In genomic region chr4:118732591-118733330, GRCh38 we compare ENCODE assay signal across 16 cellular contexts. TPM values are rescaled to one million over a fixed set of nuclear protein-coding genes. Genes with fewer than 3 reads are reported as not detected.
A peak's percentile ranks its signal among the peaks of the same experiment; 100 is the strongest.
DNase-seq lines count a peak whose midpoint lies in the region; ATAC-seq and TF ChIP-seq lines count a peak whose summit lies in the region.
"Had no signal": no experiment of that assay in that cellular context is flagged by ENCODE, and none has a peak within 500 bp of the region (broad histone marks: within the 10 kb centered on the region; RNA-seq: fewer than 3 reads in every experiment).

No MANE protein-coding gene starts in this region.

- DNase-seq in EH (ENCODE audit: low read depth): peak; percentile 75
- DNase-seq in SJCRH30: peak; percentile 19 to 25
- DNase-seq in epithelial cell of prostate (ENCODE audit: low read depth, low spot score): no peak
- no peak for DNase-seq in naive thymus-derived CD4-positive, alpha-beta T cell
- DNase-seq in KG1 (lab: John Stamatoyannopoulos, UW): no peak
- DNase-seq: activated effector memory CD4-positive, alpha-beta T cell treated with Interleukin-2 at 50 U/mL for 16 hours; CD4-positive, alpha-beta T cell; effector CD8-positive, alpha-beta T cell; head of caudate nucleus; Kasumi-1; NCI-H146; NCI-H510A had no signal

- H3K4me1 Mint-ChIP-seq in naive thymus-derived CD4-positive, alpha-beta T cell: peaks cover 0 to 25% (median 17%) of the 10 kb centered on the region in 7 donors

- H3K4me1 ChIP-seq in SJCRH30 (peaks cover 2% of the 10 kb centered on the region; the same call in 1 of the 2 replicates), gastroesophageal sphincter (no peaks in the 10 kb centered on the region)
- H3K4me1 ChIP-seq in naive thymus-derived CD4-positive, alpha-beta T cell (ENCODE audit: control insufficient read depth in 2 of 2, insufficient read depth in 2 of 2, low read length in 2 of 2): peaks cover 0 to 13% of the 10 kb centered on the region in 2 donors

- H3K4me3 Mint-ChIP-seq in naive thymus-derived CD4-positive, alpha-beta T cell: no peak overlapping the region
- H3K4me3 Mint-ChIP-seq: CD4-positive, alpha-beta T cell had no signal

- no peaks in the 10 kb centered on the region for H3K9me3 Mint-ChIP-seq in naive thymus-derived CD4-positive, alpha-beta T cell
- H3K9me3 Mint-ChIP-seq: CD4-positive, alpha-beta T cell had no signal

- no peak for TF ChIP-seq CTCF in gastroesophageal sphincter (IDR thresholded peaks at IDR 0.05)

- H3K27me3 Mint-ChIP-seq in naive thymus-derived CD4-positive, alpha-beta T cell: no peaks in the 10 kb centered on the region
- H3K27me3 Mint-ChIP-seq: CD4-positive, alpha-beta T cell had no signal

- H3K27me3 ChIP-seq in SJCRH30 (no peaks in the 10 kb centered on the region), gastroesophageal sphincter (no peaks in the 10 kb centered on the region)
- H3K27me3 ChIP-seq in naive thymus-derived CD4-positive, alpha-beta T cell (ENCODE audit: control insufficient read depth in 2 of 2, insufficient read depth in 2 of 2, low read length in 2 of 2): no peaks in the 10 kb centered on the region

- POLR2A ChIA-PET in naive thymus-derived CD4-positive, alpha-beta T cell (lab: Charles Lee): no interaction called here

- H3K4me3 ChIP-seq in SJCRH30 (no peak overlapping the region), gastroesophageal sphincter (no peak overlapping the region)
- no peak overlapping the region for H3K4me3 ChIP-seq in naive thymus-derived CD4-positive, alpha-beta T cell (ENCODE audit: low read length)
- H3K4me3 ChIP-seq: GM12878 had no signal

- intact Hi-C loops in naive thymus-derived CD4-positive, alpha-beta T cell (cut with micrococcal nuclease): loop anchor here in 1 of 2 donors (5.0 kb wide), 1 partner anchor 45 kb away; the partner anchor contains the start of gene METTL14

- no peak overlapping the region for H3K27ac ChIP-seq in SJCRH30
- H3K27ac ChIP-seq in epithelial cell of prostate: peak overlapping the region; percentile 21
- H3K27ac ChIP-seq in naive thymus-derived CD4-positive, alpha-beta T cell (ENCODE audit: low read depth, low read length): no peak overlapping the region
- no peak overlapping the region for H3K27ac ChIP-seq in gastroesophageal sphincter

- peaks cover 2 to 28% (median 11%) of the 10 kb centered on the region in 5 donors for H3K36me3 Mint-ChIP-seq in naive thymus-derived CD4-positive, alpha-beta T cell

- peak overlapping the region in 5 of 9 donors; percentile 45 to 68 (median 51) for H3K27ac Mint-ChIP-seq in naive thymus-derived CD4-positive, alpha-beta T cell
- H3K27ac Mint-ChIP-seq: CD4-positive, alpha-beta T cell had no signal

- TF ChIP-seq POLR2A in gastroesophageal sphincter (IDR thresholded peaks at IDR 0.05): no peak

- no peak for TF ChIP-seq EP300 in gastroesophageal sphincter (IDR thresholded peaks at IDR 0.05)

- CTCF ChIA-PET in naive thymus-derived CD4-positive, alpha-beta T cell (lab: Charles Lee): no interaction called here

- H3K36me3 ChIP-seq in SJCRH30 (peaks cover 10% of the 10 kb centered on the region), gastroesophageal sphincter (peaks cover 0 to 83% of the 10 kb centered on the region in 2 donors)
- H3K36me3 ChIP-seq in naive thymus-derived CD4-positive, alpha-beta T cell (ENCODE audit: control insufficient read depth in 2 of 3, insufficient read depth in 3 of 3, low read length in 3 of 3): peaks cover 0 to 11% (median 9%) of the 10 kb centered on the region in 3 experiments

- no peak for ATAC-seq in naive thymus-derived CD4-positive, alpha-beta T cell
- ATAC-seq in HG02870 (IDR thresholded peaks at IDR 0.05; ENCODE audit: unreplicated experiment) (no peak), HG03432 (IDR thresholded peaks at IDR 0.05; ENCODE audit: unreplicated experiment) (no peak), gastroesophageal sphincter (no peak)
- ATAC-seq: GM12878 had no signal

- no peaks in the 10 kb centered on the region for H3K9me3 ChIP-seq in SJCRH30 (replicated peaks)
- H3K9me3 ChIP-seq in naive thymus-derived CD4-positive, alpha-beta T cell (ENCODE audit: control insufficient read depth in 2 of 3, low read length in 3 of 3): no peaks in the 10 kb centered on the region
- no peaks in the 10 kb centered on the region for H3K9me3 ChIP-seq in gastroesophageal sphincter

- WGBS in gastroesophageal sphincter (ENCODE audit: low coverage in 1 of 2), 2 donors: 56 to 61% methylated on average over 2 of the region's 3 CpGs

RNA-seq across cellular contexts. Expression of gene METTL14, which starts 47.6 kb away (rescaled TPM):
- total RNA-seq in SJCRH30 (2014; rRNA removed; shearing (Covaris generic)): 37.4 and 39.5 TPM in 2 replicates
- total RNA-seq in naive thymus-derived CD4-positive, alpha-beta T cell: 10 to 100 TPM; 46.9 to 64.8 (median 48.7) TPM
- 10 to 100 TPM; 32.7 to 40.9 TPM for polyA plus RNA-seq in naive thymus-derived CD4-positive, alpha-beta T cell
- total RNA-seq in gastroesophageal sphincter: 10 to 100 TPM; 47.0 to 83.9 (median 65.9) TPM

Comparison
In these comparisons a context has a peak if more than half of its experiments do, and no peak if none do; other contexts are left out.
1. DNase-seq: peak in EH (single experiment) and SJCRH30 (2 of 2); none in epithelial cell of prostate (single experiment), naive thymus-derived CD4-positive, alpha-beta T cell (0 of 9) and KG1 (single experiment).